In genomic region chr13:99296270-99296865, GRCh38 we compare ENCODE assay signal across 13 cellular contexts. TPM values are rescaled to one million over a fixed set of nuclear protein-coding genes. Genes with fewer than 3 reads are reported as not detected.
DNase-seq lines count a peak whose midpoint lies in the region; ATAC-seq, FAIRE-seq and TF ChIP-seq lines count a peak whose summit lies in the region.
"Had no signal": no experiment of that assay in that cellular context is flagged by ENCODE, and none has a peak within 500 bp of the region (broad histone marks: within the 10 kb centered on the region; RNA-seq: fewer than 3 reads in every experiment).

No MANE protein-coding gene starts in this region.

- H3K9me3 ChIP-seq in CD8-positive, alpha-beta T cell (ENCODE audit: low read length): no peaks in the 10 kb centered on the region

- intact Hi-C loops in CD8-positive, alpha-beta T cell (cut with DNase I, micrococcal nuclease): loop anchor here in 1 of 2 experiments (1.0 kb wide), 2 partner anchors 8 to 14 kb away; no protein-coding TSS in a partner anchor

- peak; percentile 80 for ATAC-seq in CD8-positive, alpha-beta T cell
- ATAC-seq in GM21390 (IDR thresholded peaks at IDR 0.05; ENCODE audit: unreplicated experiment): peak; percentile 62
- ATAC-seq in HG03432 (IDR thresholded peaks at IDR 0.05; ENCODE audit: unreplicated experiment): peak; percentile 61

- DNase-seq in CD8-positive, alpha-beta T cell: no peak
- DNase-seq in AML-193 (lab: John Stamatoyannopoulos, UW) (no peak), RKO (ENCODE audit: low spot score) (no peak), SKM-1 treated with dmso at 0.1 percent for 144 hours (lab: John Stamatoyannopoulos, UW; ENCODE audit: unreplicated experiment) (no peak), DMS114 treated with DMSO at 0.1 percent for 48 hours (lab: John Stamatoyannopoulos, UW; ENCODE audit: unreplicated experiment) (no peak)
- DNase-seq: COR-L47, NCI-H1417 had no signal

- peaks cover 81% of the 10 kb centered on the region for H3K4me1 Mint-ChIP-seq in CD8-positive, alpha-beta T cell (ENCODE audit: low read depth)

- H3K27ac ChIP-seq in CD8-positive, alpha-beta T cell (ENCODE audit: low read depth, low read length): no peak overlapping the region
- H3K27ac ChIP-seq: parathyroid adenoma had no signal

- H3K9me3 Mint-ChIP-seq in CD8-positive, alpha-beta T cell: no peaks in the 10 kb centered on the region
- H3K9me3 Mint-ChIP-seq: brain had no signal

- peak; percentile 62 for FAIRE-seq in colon (lab: Jason Lieb, UNC)

- peaks cover 64% of the 10 kb centered on the region for H3K4me1 ChIP-seq in CD8-positive, alpha-beta T cell (ENCODE audit: insufficient read depth, low read length)
- H3K4me1 ChIP-seq: parathyroid adenoma had no signal

- TF ChIP-seq CTCF in CD8-positive, alpha-beta T cell (IDR thresholded peaks at IDR 0.05): no peak

- peak overlapping the region; percentile 93 for H3K27ac Mint-ChIP-seq in CD8-positive, alpha-beta T cell
- H3K27ac Mint-ChIP-seq: brain had no signal

- CTCF ChIA-PET in CD8-positive, alpha-beta T cell (lab: Charles Lee): interaction anchor here (0.8 to 2.7 kb wide), 11 partner anchors 11 to 140 kb away, joined by 3 to 17 read pairs (median 4); no protein-coding TSS in a partner anchor

- no peaks in the 10 kb centered on the region for H3K27me3 Mint-ChIP-seq in CD8-positive, alpha-beta T cell (ENCODE audit: low read depth)
- H3K27me3 Mint-ChIP-seq: brain had no signal

- peak overlapping the region; percentile 78 for H3K4me3 Mint-ChIP-seq in CD8-positive, alpha-beta T cell
- H3K4me3 Mint-ChIP-seq: brain had no signal

- peak overlapping the region; percentile 2 for H3K4me3 ChIP-seq in CD8-positive, alpha-beta T cell (ENCODE audit: low read depth, low read length)

- H3K36me3 Mint-ChIP-seq in CD8-positive, alpha-beta T cell: peaks cover 55% of the 10 kb centered on the region
- H3K36me3 Mint-ChIP-seq: brain had no signal

- POLR2A ChIA-PET in CD8-positive, alpha-beta T cell (lab: Charles Lee): interaction anchor here (0.7 to 2.6 kb wide), 11 partner anchors 9 to 140 kb away, joined by 3 to 8 read pairs (median 3); partner anchors contain the start of gene GPR183

- H3K36me3 ChIP-seq in CD8-positive, alpha-beta T cell (ENCODE audit: insufficient read depth, low read length): no peaks in the 10 kb centered on the region

- H3K27me3 ChIP-seq in CD8-positive, alpha-beta T cell (ENCODE audit: insufficient read depth, low read length): no peaks in the 10 kb centered on the region

RNA-seq across cellular contexts. Expression of gene GPR183, which starts 10.8 kb away (rescaled TPM):
- 10 to 100 TPM; 80.2 to 85.5 TPM for total RNA-seq in CD8-positive, alpha-beta T cell
- total RNA-seq: H1 had no signal

RNA-seq across cellular contexts. Expression of gene GPR18, which starts 38.2 kb away (rescaled TPM):
- total RNA-seq in CD8-positive, alpha-beta T cell: 10 to 100 TPM; 31.9 to 36.2 TPM
- total RNA-seq: H1 had no signal
